14 cellular contexts compared by ENCODE assay signal in genomic region chr2:191612496-191612895, GRCh38.
DNase-seq lines count a peak whose midpoint lies in the region; ATAC-seq and TF ChIP-seq lines count a peak whose summit lies in the region.
"Had no signal": no experiment of that assay in that cellular context is flagged by ENCODE, and none has a peak within 500 bp of the region (broad histone marks: within the 10 kb centered on the region; RNA-seq: fewer than 3 reads in every experiment).

No MANE protein-coding gene starts in this region.

- peak overlapping the region; percentile 45 for H2BK120ac ChIP-seq in IMR-90 (ENCODE audit: low read depth, low read length)

- no peak for TF ChIP-seq RAD21 in IMR-90 (IDR thresholded peaks at IDR 0.05; ENCODE audit: low read length)

- TF ChIP-seq CTCF in AG09309 (IDR thresholded peaks at IDR 0.05; ENCODE audit: control insufficient read depth, insufficient read depth, low read depth, low read length, missing control alignments) (no peak), IMR-90 (conservative IDR thresholded peaks at IDR 0.05; ENCODE audit: low read depth, low read length) (no peak), chondrocyte (IDR thresholded peaks at IDR 0.05) (no peak)

- no peaks in the 10 kb centered on the region for H3K36me3 Mint-ChIP-seq in chondrocyte (ENCODE audit: low read depth)
- H3K36me3 Mint-ChIP-seq: activated naive CD4-positive, alpha-beta T cell treated with anti-CD3 and anti-CD28 coated beads, Interleukin-2, amount 50 U/mL, for 72 hours; CD4-positive, CD25-positive, alpha-beta regulatory T cell; naive thymus-derived CD8-positive, alpha-beta T cell had no signal

- WGBS in IMR-90 (ENCODE audit: extremely low coverage in 2 of 2, insufficient read length in 1 of 2), 2 experiments = no CpG with 5 or more reads among the region's 1 CpG
- 86% methylated on average over 1 of the region's 1 CpG; no CpG with 5 or more reads in 1 of the 2 experiments for WGBS in mesodermal cell (ENCODE audit: insufficient coverage in 2 of 2), 2 experiments

- in situ Hi-C loops in IMR-90 (cut with MboI; ENCODE audit: low sequenced_read_pairs) = no loop called here

- peak overlapping the region; percentile 74 for H3K27ac Mint-ChIP-seq in chondrocyte (ENCODE audit: unreplicated experiment)
- H3K27ac Mint-ChIP-seq: activated naive CD4-positive, alpha-beta T cell treated with anti-CD3 and anti-CD28 coated beads, Interleukin-2, amount 50 U/mL, for 72 hours; CD4-positive, CD25-positive, alpha-beta regulatory T cell; endodermal cell had no signal

- no peak overlapping the region for H4K91ac ChIP-seq in IMR-90 (ENCODE audit: insufficient read depth, low read depth, low read length)

- no peak overlapping the region for H2AK9ac ChIP-seq in IMR-90 (replicated peaks; ENCODE audit: low read depth, low read length, poor library complexity)

- no peaks in the 10 kb centered on the region for H3K27me3 ChIP-seq in IMR-90 (ENCODE audit: control insufficient read depth, insufficient read depth, low read length)

- H4K20me1 ChIP-seq in IMR-90 (ENCODE audit: insufficient read depth, low read length) = no peaks in the 10 kb centered on the region

- no peak overlapping the region for H2AFZ ChIP-seq in IMR-90 (replicated peaks; ENCODE audit: low read length, poor library complexity)

- intact Hi-C loops in IMR-90 (cut with micrococcal nuclease) = no loop called here

- H3K23ac ChIP-seq in IMR-90 (ENCODE audit: low read depth, low read length) = no peak overlapping the region

- peak overlapping the region; percentile 73 for H2BK5ac ChIP-seq in IMR-90 (ENCODE audit: low read depth, low read length, poor library complexity, severe bottlenecking)

- peak; percentile 93 for ATAC-seq in IMR-90 (ENCODE audit: low read depth)
- no peak for ATAC-seq in GM18873 (IDR thresholded peaks at IDR 0.05; ENCODE audit: low FRiP score, unreplicated experiment)
- no peak for ATAC-seq in HG03039 (IDR thresholded peaks at IDR 0.05; ENCODE audit: unreplicated experiment)
- ATAC-seq: activated naive CD4-positive, alpha-beta T cell treated with anti-CD3 and anti-CD28 coated beads, Interleukin-2, amount 50 U/mL, for 72 hours; naive thymus-derived CD8-positive, alpha-beta T cell had no signal

- H3K36me3 ChIP-seq in IMR-90 (ENCODE audit: control insufficient read depth, insufficient read depth, low read length) = no peaks in the 10 kb centered on the region
- no peaks in the 10 kb centered on the region for H3K36me3 ChIP-seq in mesodermal cell (ENCODE audit: control insufficient read depth, insufficient read depth, low read length)

- H3K4ac ChIP-seq in IMR-90 (ENCODE audit: low read depth, low read length) = peak overlapping the region; percentile 26; the same call in 1 of the 2 replicates

- no TSS peak for BruUV-seq in IMR-90 (replicated peaks; lab: Mats Ljungman, UMichigan)

- dilution Hi-C loops in IMR-90 (cut with HindIII; ENCODE audit: low sequenced_read_pairs, unreplicated experiment) = no loop called here

- H3K9ac ChIP-seq in IMR-90 (ENCODE audit: low read depth, low read length) = no peak overlapping the region

- H3K4me1 Mint-ChIP-seq in chondrocyte (ENCODE audit: low read depth) = peaks cover 25% of the 10 kb centered on the region
- H3K4me1 Mint-ChIP-seq: endodermal cell had no signal

- no peak for TF ChIP-seq POLR2A in IMR-90 (IDR thresholded peaks at IDR 0.05; ENCODE audit: low read depth, low read length)

- H3K4me3 ChIP-seq in AG09309 (ENCODE audit: control insufficient read depth, low read depth, low read length) = no peak overlapping the region
- H3K4me3 ChIP-seq in IMR-90 (ENCODE audit: insufficient read depth, low read depth, low read length) = no peak overlapping the region
- H3K4me3 ChIP-seq in mesodermal cell (ENCODE audit: extremely low read depth, insufficient read depth, low read length, poor library complexity, severe bottlenecking) = no peak overlapping the region

- CTCF ChIA-PET in IMR-90 (lab: Yijun Ruan, JAX) = no interaction called here

- H3K4me1 ChIP-seq in IMR-90 (ENCODE audit: control insufficient read depth, insufficient read depth, low read length) (peaks cover 8% of the 10 kb centered on the region), mesodermal cell (ENCODE audit: control insufficient read depth, insufficient read depth, low read length, poor library complexity, severe bottlenecking) (peaks cover 15% of the 10 kb centered on the region)

- no peak overlapping the region for H3K4me3 Mint-ChIP-seq in chondrocyte (ENCODE audit: unreplicated experiment)
- H3K4me3 Mint-ChIP-seq: CD4-positive, CD25-positive, alpha-beta regulatory T cell; endodermal cell; naive thymus-derived CD8-positive, alpha-beta T cell had no signal

- H3K27me3 Mint-ChIP-seq in chondrocyte (ENCODE audit: low read depth) = no peaks in the 10 kb centered on the region
- H3K27me3 Mint-ChIP-seq: CD4-positive, CD25-positive, alpha-beta regulatory T cell; naive thymus-derived CD8-positive, alpha-beta T cell had no signal

- H3K27ac ChIP-seq in IMR-90 (ENCODE audit: insufficient read depth, low read length) (no peak overlapping the region), mesodermal cell (ENCODE audit: low read depth, low read length, severe bottlenecking) (peak overlapping the region; percentile 58)

- no peaks in the 10 kb centered on the region for H3K9me3 Mint-ChIP-seq in chondrocyte (ENCODE audit: low read depth)
- H3K9me3 Mint-ChIP-seq: CD4-positive, CD25-positive, alpha-beta regulatory T cell; endodermal cell; naive thymus-derived CD8-positive, alpha-beta T cell had no signal

- no peak overlapping the region for H4K5ac ChIP-seq in IMR-90 (ENCODE audit: low read depth, low read length)

- H3K18ac ChIP-seq in IMR-90 (ENCODE audit: low read depth, low read length) = peak overlapping the region; percentile 81; the same call in 1 of the 2 replicates

- peak overlapping the region; percentile 40; the same call in 1 of the 2 replicates for H2BK20ac ChIP-seq in IMR-90 (ENCODE audit: low read depth, low read length)

- 0 out of 3 replicates have a peak overlapping the region, but pooled peaks have one; percentile 37 for H2BK15ac ChIP-seq in IMR-90 (ENCODE audit: low read depth, low read length)

- no peak overlapping the region for H2AK5ac ChIP-seq in IMR-90 (ENCODE audit: low read depth, low read length)

- H3K14ac ChIP-seq in IMR-90 (replicated peaks; ENCODE audit: low read depth, low read length) = no peak overlapping the region

- H3K79me1 ChIP-seq in IMR-90 (ENCODE audit: low read depth in 1 of 2, low read length in 2 of 2) = no peaks in the 10 kb centered on the region

- H3K9me3 ChIP-seq in IMR-90 (ENCODE audit: control insufficient read depth, insufficient read depth, low read length) = no peaks in the 10 kb centered on the region
- no peaks in the 10 kb centered on the region for H3K9me3 ChIP-seq in mesodermal cell (ENCODE audit: control insufficient read depth, low read length)

- H3K4me2 ChIP-seq in IMR-90 (ENCODE audit: low read depth, low read length) = peak overlapping the region; percentile 42; the same call in 1 of the 2 replicates

- H3K9me1 ChIP-seq in IMR-90 (ENCODE audit: insufficient read depth, low read length) = peaks cover 4% of the 10 kb centered on the region; the same call in 1 of the 2 replicates

- 0 out of 2 replicates have a peak overlapping the region, but pooled peaks have one; percentile 39 for H3K56ac ChIP-seq in IMR-90 (ENCODE audit: extremely low read depth, insufficient read depth, low read length)

- DNase-seq in AG09309 (ENCODE audit: low read depth) (peak; percentile 84), IMR-90 (peak; percentile 97), chondrocyte (ENCODE audit: low spot score) (no peak), NOMO-1 treated with dmso at 0.1 percent for 144 hours (lab: John Stamatoyannopoulos, UW; ENCODE audit: unreplicated experiment) (no peak), Ammon's horn (ENCODE audit: low spot score) (no peak)
- DNase-seq: CD4-positive, CD25-positive, alpha-beta regulatory T cell; endodermal cell; naive thymus-derived CD8-positive, alpha-beta T cell; NCI-H1417 treated with DMSO at 0.1 percent for 48 hours; stimulated activated CD4-positive, alpha-beta T cell treated with anti-CD3 and anti-CD28 coated beads, Interleukin-12 subunit alpha, Interleukin-12 subunit beta, amount 100 ng/mL, for 4 hours had no signal

- peak overlapping the region in 1 of 2 experiments; percentile 43; a peak in 1 of 4 replicates for H4K8ac ChIP-seq in IMR-90 (ENCODE audit: low read depth in 2 of 2, low read length in 2 of 2)

- POLR2A ChIA-PET in IMR-90 (lab: Charles Lee; ENCODE audit: unreplicated experiment) = no interaction called here

TF ChIP-seq in IMR-90, 13 proteins besides CTCF, POLR2A, EP300 and RAD21:
- TF ChIP-seq FOS (IDR thresholded peaks at IDR 0.05; ENCODE audit: low read depth, low read length) (0 out of 2 replicates have a peak, but pooled peaks have one; percentile 26), NFE2L2 (IDR thresholded peaks at IDR 0.05; ENCODE audit: low read depth, low read length) (no peak), SMC3 (IDR thresholded peaks at IDR 0.05; ENCODE audit: low read depth, low read length) (no peak), MAFK (IDR thresholded peaks at IDR 0.05; ENCODE audit: low read depth, low read length) (peak; percentile 82), ELK1 (IDR thresholded peaks at IDR 0.05; ENCODE audit: borderline replicate concordance, low read depth, low read length) (no peak), CEBPB (IDR thresholded peaks at IDR 0.05; ENCODE audit: low read depth, low read length) (peak; percentile 42; the same call in 1 of the 2 replicates)

Comparison
In these comparisons a context has a peak if more than half of its experiments do, and no peak if none do; other contexts are left out.
1. DNase-seq: peak in AG09309 (single experiment) and IMR-90 (single experiment); none in chondrocyte (single experiment), NOMO-1 treated with dmso at 0.1 percent for 144 hours (single experiment) and Ammon's horn (single experiment).